In genomic region chr4:7547368-7548040, GRCh38 we compare ENCODE assay signal across 13 cellular contexts.
DNase-seq lines count a peak whose midpoint lies in the region; ATAC-seq, FAIRE-seq and TF ChIP-seq lines count a peak whose summit lies in the region.
"Had no signal": no experiment of that assay in that cellular context is flagged by ENCODE, and none has a peak within 500 bp of the region (broad histone marks: within the 10 kb centered on the region; RNA-seq: fewer than 3 reads in every experiment).

No MANE protein-coding gene starts in this region.

- no peak overlapping the region for H2BK5ac ChIP-seq in H1 (ENCODE audit: low read depth, low read length)

- no peak overlapping the region for H3K4me2 ChIP-seq in H1 (ENCODE audit: insufficient read depth in 1 of 2, low read depth in 2 of 2, low read length in 2 of 2)

- H3K36me3 ChIP-seq in H1 (ENCODE audit: control insufficient read depth in 2 of 4, insufficient read depth in 4 of 4, low read length in 3 of 4) (no peaks in the 10 kb centered on the region), prostate gland (no peaks in the 10 kb centered on the region)

- H4K20me1 ChIP-seq in H1 (replicated peaks in 1 of 2; ENCODE audit: control insufficient read depth in 1 of 2, insufficient read depth in 2 of 2, low read length in 2 of 2) = no peaks in the 10 kb centered on the region

- H2BK12ac ChIP-seq in H1 (ENCODE audit: low read depth, low read length) = no peak overlapping the region

- FAIRE-seq in H1 (lab: Jason Lieb, UNC) (no peak), GM12892 (lab: Jason Lieb, UNC) (no peak)
- FAIRE-seq: colon had no signal

- H3K23ac ChIP-seq in H1 (ENCODE audit: insufficient read length) = no peak overlapping the region

- TF ChIP-seq EP300 in H1 (IDR thresholded peaks at IDR 0.05; ENCODE audit: borderline replicate concordance in 1 of 2, low read depth in 2 of 2, low read length in 2 of 2) = no peak

- WGBS in H1 (ENCODE audit: extremely low coverage in 1 of 2, insufficient coverage in 1 of 2, insufficient read length in 1 of 2, insufficient replicate concordance in 2 of 2, low coverage in 1 of 2, low lambda C conversion rate in 2 of 2, missing lambda C conversion rate in 1 of 2), 2 experiments = 82% methylated on average over 8 of the region's 10 CpGs; no CpG with 5 or more reads in 1 of the 2 experiments
- WGBS in prostate gland = 31% methylated on average over 10 of the region's 10 CpGs

- TF ChIP-seq POLR2A in H1 (IDR thresholded peaks at IDR 0.05; ENCODE audit: control extremely low read depth in 1 of 2, low read depth in 2 of 2, low read length in 2 of 2) (no peak), prostate gland (IDR thresholded peaks at IDR 0.05) (no peak), GM12892 (IDR thresholded peaks at IDR 0.05; ENCODE audit: low read depth, low read length) (no peak)

- peak overlapping the region; percentile 57; the same call in 1 of the 2 replicates for H4K8ac ChIP-seq in H1 (ENCODE audit: extremely low read depth, insufficient read depth, low read length)

- H4K91ac ChIP-seq in H1 (replicated peaks; ENCODE audit: insufficient read length, low read length) = no peak overlapping the region

- H3K56ac ChIP-seq in H1 (replicated peaks; ENCODE audit: insufficient read length, low read depth, low read length) = no peak overlapping the region

- H2BK20ac ChIP-seq in H1 (ENCODE audit: low read length) = no peak overlapping the region

- no peak overlapping the region for H3K27ac Mint-ChIP-seq in activated CD8-positive, alpha-beta memory T cell treated with anti-CD3 and anti-CD28 coated beads, Interleukin-2, amount 10 ng/mL, durations not matched to agents 7 days and 5 days
- H3K27ac Mint-ChIP-seq: activated naive CD8-positive, alpha-beta T cell treated with anti-CD3 and anti-CD28 coated beads for 36 hours had no signal

- POLR2A ChIA-PET in H1 (lab: Charles Lee; ENCODE audit: partially characterized antibody) = no interaction called here

- no peak overlapping the region for H3K14ac ChIP-seq in H1 (ENCODE audit: insufficient read length)

- CTCF ChIA-PET in H1 (lab: Charles Lee; ENCODE audit: partially characterized antibody) = interaction anchor here (1.1 to 1.4 kb wide), 2 partner anchors 16 to 17 kb away, joined by 3 to 4 read pairs; no protein-coding TSS in a partner anchor
- CTCF ChIA-PET in activated CD8-positive, alpha-beta memory T cell treated with anti-CD3 and anti-CD28 coated beads, Interleukin-2, amount 10 ng/mL, durations not matched to agents 7 days and 5 days (lab: Charles Lee) = no interaction called here

- ATAC-seq in activated CD8-positive, alpha-beta memory T cell treated with anti-CD3 and anti-CD28 coated beads, Interleukin-2, amount 10 ng/mL, durations not matched to agents 7 days and 5 days = no peak

- no peaks in the 10 kb centered on the region for H3K79me1 ChIP-seq in H1 (ENCODE audit: low read depth, low read length)

- peak; percentile 19 for DNase-seq in H4 (ENCODE audit: low spot score)
- peak; percentile 54 for DNase-seq in NCI-H2196 (lab: John Stamatoyannopoulos, UW; ENCODE audit: unreplicated experiment)
- no peak for DNase-seq in H1 (ENCODE audit: low read depth in 1 of 2, low spot score in 2 of 2)
- DNase-seq in prostate gland (ENCODE audit: low spot score) = peak; percentile 59
- DNase-seq in NCI-H2081 treated with DMSO at 0.1 percent for 48 hours (lab: John Stamatoyannopoulos, UW) = no peak
- no peak for DNase-seq in GM12892 (ENCODE audit: insufficient read length)
- no peak for DNase-seq in putamen (ENCODE audit: low spot score)
- DNase-seq in activated CD8-positive, alpha-beta memory T cell treated with anti-CD3 and anti-CD28 coated beads, Interleukin-2, amount 10 ng/mL, durations not matched to agents 7 days and 5 days = no peak
- DNase-seq: activated naive CD8-positive, alpha-beta T cell treated with anti-CD3 and anti-CD28 coated beads for 36 hours; C1 segment of cervical spinal cord; NCI-H774; stimulated activated naive CD4-positive, alpha-beta T cell treated with Interleukin-2 at 50 U/mL for 16 hours had no signal

- H4K5ac ChIP-seq in H1 (ENCODE audit: insufficient read length, low read depth, low read length) = no peak overlapping the region

- no peak overlapping the region for H2BK120ac ChIP-seq in H1 (replicated peaks; ENCODE audit: low read depth, low read length)

- peaks cover 9% of the 10 kb centered on the region; the same call in 1 of the 2 replicates for H3K23me2 ChIP-seq in H1 (ENCODE audit: low read depth, low read length)

- H3K4me3 ChIP-seq in H1 (ENCODE audit: extremely low read depth in 1 of 4, insufficient read depth in 2 of 4, low read depth in 3 of 4, low read length in 4 of 4) (no peak overlapping the region), prostate gland (no peak overlapping the region)

- H3K27me3 Mint-ChIP-seq in activated CD8-positive, alpha-beta memory T cell treated with anti-CD3 and anti-CD28 coated beads, Interleukin-2, amount 10 ng/mL, durations not matched to agents 7 days and 5 days = no peaks in the 10 kb centered on the region
- H3K27me3 Mint-ChIP-seq: activated naive CD8-positive, alpha-beta T cell treated with anti-CD3 and anti-CD28 coated beads for 36 hours had no signal

- no peak overlapping the region for H3K18ac ChIP-seq in H1 (ENCODE audit: extremely low read depth, low read length)

- intact Hi-C loops in prostate gland (cut with DNase I) = no loop called here

- H3K9me3 ChIP-seq in H1 (ENCODE audit: insufficient read depth in 2 of 2, low read depth in 1 of 2, low read length in 1 of 2) (peaks cover 8 to 10% of the 10 kb centered on the region in 2 experiments; a peak in 3 of 4 replicates), prostate gland (no peaks in the 10 kb centered on the region)

- H3K4me1 Mint-ChIP-seq in activated CD8-positive, alpha-beta memory T cell treated with anti-CD3 and anti-CD28 coated beads, Interleukin-2, amount 10 ng/mL, durations not matched to agents 7 days and 5 days = no peaks in the 10 kb centered on the region
- H3K4me1 Mint-ChIP-seq: activated naive CD8-positive, alpha-beta T cell treated with anti-CD3 and anti-CD28 coated beads for 36 hours had no signal

- no peak overlapping the region for H3K4me3 Mint-ChIP-seq in activated CD8-positive, alpha-beta memory T cell treated with anti-CD3 and anti-CD28 coated beads, Interleukin-2, amount 10 ng/mL, durations not matched to agents 7 days and 5 days
- H3K4me3 Mint-ChIP-seq: activated naive CD8-positive, alpha-beta T cell treated with anti-CD3 and anti-CD28 coated beads for 36 hours had no signal

- no peak overlapping the region for H2BK15ac ChIP-seq in H1 (ENCODE audit: low read length)

- peaks cover 3% of the 10 kb centered on the region for H3K9me3 Mint-ChIP-seq in activated CD8-positive, alpha-beta memory T cell treated with anti-CD3 and anti-CD28 coated beads, Interleukin-2, amount 10 ng/mL, durations not matched to agents 7 days and 5 days (ENCODE audit: low read depth)

- H3K79me2 ChIP-seq in H1 (ENCODE audit: control insufficient read depth in 1 of 2, insufficient read depth in 2 of 2, low read length in 2 of 2) = no peaks in the 10 kb centered on the region

- no peaks in the 10 kb centered on the region for H3K4me1 ChIP-seq in H1 (replicated peaks in 1 of 4; ENCODE audit: control insufficient read depth in 3 of 4, insufficient read depth in 4 of 4, low read length in 3 of 4)
- H3K4me1 ChIP-seq in prostate gland (replicated peaks) = peaks cover 5% of the 10 kb centered on the region

- no peak for TF ChIP-seq RAD21 in H1 (IDR thresholded peaks at IDR 0.05 in 1 of 2, conservative IDR thresholded peaks at IDR 0.05 in 1 of 2; ENCODE audit: low read depth in 2 of 2, low read length in 2 of 2)

- H3K27ac ChIP-seq in H1 (ENCODE audit: low read depth, low read length) (no peak overlapping the region), prostate gland (no peak overlapping the region)

- H2AK5ac ChIP-seq in H1 (ENCODE audit: low read depth, low read length) = no peak overlapping the region

- no peak for TF ChIP-seq CTCF in H1 (IDR thresholded peaks at IDR 0.05; ENCODE audit: control extremely low read depth in 1 of 3, insufficient read depth in 1 of 3, low read depth in 1 of 3, low read length in 3 of 3)
- no peak for TF ChIP-seq CTCF in prostate gland (IDR thresholded peaks at IDR 0.05)

- H3K4ac ChIP-seq in H1 (replicated peaks; ENCODE audit: insufficient read length, low read depth, low read length) = no peak overlapping the region

- H3K36me3 Mint-ChIP-seq in activated CD8-positive, alpha-beta memory T cell treated with anti-CD3 and anti-CD28 coated beads, Interleukin-2, amount 10 ng/mL, durations not matched to agents 7 days and 5 days = peaks cover under 1% of the 10 kb centered on the region
- H3K36me3 Mint-ChIP-seq: activated naive CD8-positive, alpha-beta T cell treated with anti-CD3 and anti-CD28 coated beads for 36 hours had no signal

- H3K27me3 ChIP-seq in H1 (replicated peaks in 1 of 4; ENCODE audit: control insufficient read depth in 3 of 4, extremely low read depth in 1 of 4, insufficient read depth in 3 of 4, low read length in 3 of 4) (no peaks in the 10 kb centered on the region), prostate gland (replicated peaks; ENCODE audit: insufficient read depth) (peaks cover 2% of the 10 kb centered on the region)

- H3K9ac ChIP-seq in H1 (replicated peaks in 1 of 4; ENCODE audit: extremely low read depth in 1 of 4, low read depth in 3 of 4, low read length in 3 of 4) = no peak overlapping the region

- no peak overlapping the region for H2AFZ ChIP-seq in H1 (ENCODE audit: low read length)

TF ChIP-seq in H1, 55 proteins besides CTCF, POLR2A, EP300 and RAD21:
- no peak for TF ChIP-seq YY1 (IDR thresholded peaks at IDR 0.05; ENCODE audit: low read depth, low read length)
- TF ChIP-seq CBX5 (IDR thresholded peaks at IDR 0.05; ENCODE audit: low read depth, low read length) = no peak
- no peak for TF ChIP-seq RNF2 (IDR thresholded peaks at IDR 0.05; ENCODE audit: borderline replicate concordance, low read depth, low read length, missing control alignments, poor library complexity, severe bottlenecking)
- no peak for TF ChIP-seq TAF1 (IDR thresholded peaks at IDR 0.05; ENCODE audit: low read depth, low read length)
- TF ChIP-seq GABPA (IDR thresholded peaks at IDR 0.05; ENCODE audit: borderline replicate concordance, insufficient read depth, low read length) = no peak
- TF ChIP-seq ATF3 (IDR thresholded peaks at IDR 0.05; ENCODE audit: insufficient read depth, low read depth, low read length) = no peak
- TF ChIP-seq PHF8 (conservative IDR thresholded peaks at IDR 0.05; ENCODE audit: low read depth, low read length) = no peak
- TF ChIP-seq SP1 (IDR thresholded peaks at IDR 0.05; ENCODE audit: low read depth, low read length) = no peak
- TF ChIP-seq RBBP5 (IDR thresholded peaks at IDR 0.05; ENCODE audit: borderline replicate concordance, low read depth, low read length) = no peak

Comparison
In these comparisons a context has a peak if more than half of its experiments do, and no peak if none do; other contexts are left out.
1. DNase-seq: peak in H4 (single experiment), NCI-H2196 (single experiment) and prostate gland (single experiment); none in H1 (0 of 2), NCI-H2081 treated with DMSO at 0.1 percent for 48 hours (single experiment), GM12892 (single experiment), putamen (single experiment) and activated CD8-positive, alpha-beta memory T cell treated with anti-CD3 and anti-CD28 coated beads, Interleukin-2, amount 10 ng/mL, durations not matched to agents 7 days and 5 days (single experiment).